ENCODE assay signal across 8 cellular contexts in genomic region chr12:112381421-112381897, GRCh38. TPM values are rescaled to one million over a fixed set of nuclear protein-coding genes. Genes with fewer than 3 reads are reported as not detected.
DNase-seq lines count a peak whose midpoint lies in the region; ATAC-seq, FAIRE-seq and TF ChIP-seq lines count a peak whose summit lies in the region.

No MANE protein-coding gene starts in this region.

- no peak for FAIRE-seq in GM12891 (lab: Jason Lieb, UNC)

- H3K4me1 ChIP-seq in GM23338 (ENCODE audit: insufficient read depth) (no peaks in the 10 kb centered on the region; the same call in 1 of the 2 replicates), Karpas-422 (ENCODE audit: low read length) (peaks cover 18% of the 10 kb centered on the region), neuronal stem cell (ENCODE audit: control insufficient read depth in 2 of 2, insufficient read depth in 1 of 2, low read depth in 1 of 2, low read length in 2 of 2) (peaks cover 4 to 5% of the 10 kb centered on the region in 2 donors)

- H4K91ac ChIP-seq in neuronal stem cell (ENCODE audit: low read depth, low read length, poor library complexity), result no peak overlapping the region

- no peaks in the 10 kb centered on the region for H3K36me3 ChIP-seq in GM23338 (ENCODE audit: insufficient read depth)
- no peaks in the 10 kb centered on the region for H3K36me3 ChIP-seq in Karpas-422 (ENCODE audit: insufficient read depth, low read length)
- H3K36me3 ChIP-seq in neuronal stem cell (replicated peaks in 1 of 2; ENCODE audit: control insufficient read depth in 2 of 2, insufficient read depth in 2 of 2, low read length in 2 of 2), result no peaks in the 10 kb centered on the region

- peaks cover 47% of the 10 kb centered on the region for H3K79me2 ChIP-seq in GM23338 (replicated peaks; ENCODE audit: insufficient read depth)
- H3K79me2 ChIP-seq in Karpas-422 (ENCODE audit: low read length), result peaks cover 51% of the 10 kb centered on the region

- no peak overlapping the region for H2BK15ac ChIP-seq in neuronal stem cell (ENCODE audit: low read length)

- WGBS in neuronal stem cell (ENCODE audit: extremely low coverage in 2 of 2, insufficient read length in 2 of 2, insufficient replicate concordance in 1 of 2), 2 donors, result no CpG with 5 or more reads among the region's 35 CpGs

- H3K18ac ChIP-seq in neuronal stem cell (ENCODE audit: low read length), result peak overlapping the region; percentile 93

- H3K27me3 ChIP-seq in GM23338 (ENCODE audit: insufficient read depth) (no peaks in the 10 kb centered on the region), Karpas-422 (ENCODE audit: low read length) (no peaks in the 10 kb centered on the region), neuronal stem cell (ENCODE audit: control insufficient read depth in 3 of 3, insufficient read depth in 3 of 3, low read depth in 1 of 3, low read length in 3 of 3) (no peaks in the 10 kb centered on the region)

- H3K4me3 Mint-ChIP-seq in GM23338, result peak overlapping the region; percentile 91
- H3K4me3 Mint-ChIP-seq in activated T-cell treated with anti-CD3 and anti-CD28 coated beads, Interleukin-2, amount 50 U/mL, for 72 hours, result peak overlapping the region; percentile 91 to 100

- H3K9me3 ChIP-seq in Karpas-422 (ENCODE audit: low read length) (no peaks in the 10 kb centered on the region), neuronal stem cell (replicated peaks in 1 of 2; ENCODE audit: control insufficient read depth in 2 of 2, insufficient read depth in 1 of 2, low read depth in 1 of 2, low read length in 2 of 2) (no peaks in the 10 kb centered on the region)

- peaks cover 15% of the 10 kb centered on the region; the same call in 1 of the 2 replicates for H4K20me1 ChIP-seq in GM23338 (replicated peaks; ENCODE audit: insufficient read depth)
- no peaks in the 10 kb centered on the region for H4K20me1 ChIP-seq in Karpas-422 (ENCODE audit: insufficient read depth, low read depth, low read length)

- peaks cover 6% of the 10 kb centered on the region for H3K27me3 Mint-ChIP-seq in GM23338 (ENCODE audit: insufficient read depth, low read depth, poor library complexity)
- no peaks in the 10 kb centered on the region for H3K27me3 Mint-ChIP-seq in activated T-cell treated with anti-CD3 and anti-CD28 coated beads, Interleukin-2, amount 50 U/mL, for 72 hours (ENCODE audit: low read depth)

- TF ChIP-seq POLR2A in GM12891 (IDR thresholded peaks at IDR 0.05; ENCODE audit: low read depth, low read length), result no peak

- H3K4me1 Mint-ChIP-seq in GM23338, result peaks cover 13% of the 10 kb centered on the region
- H3K4me1 Mint-ChIP-seq in activated T-cell treated with anti-CD3 and anti-CD28 coated beads, Interleukin-2, amount 50 U/mL, for 72 hours (ENCODE audit: low read depth), result peaks cover 30% of the 10 kb centered on the region

- H3K14ac ChIP-seq in neuronal stem cell (ENCODE audit: low read length), result peak overlapping the region; percentile 94

- DNase-seq in GM12891 (ENCODE audit: insufficient read length, low spot score) (peak; percentile 55), GM23338 (ENCODE audit: low spot score) (no peak), Karpas-422 (peak; percentile 64), fibroblast of mammary gland (ENCODE audit: low read depth) (no peak), neuronal stem cell (ENCODE audit: low spot score) (no peak), GF-D8 (lab: John Stamatoyannopoulos, UW) (no peak), globus pallidus (ENCODE audit: low spot score) (no peak)
- DNase-seq in activated T-cell treated with anti-CD3 and anti-CD28 coated beads, Interleukin-2, amount 50 U/mL, for 72 hours, result peak; percentile 52 to 59

- H3F3A ChIP-seq in GM23338 (replicated peaks; ENCODE audit: low read depth), result peaks cover 3% of the 10 kb centered on the region; the same call in 1 of the 2 replicates

- H3K27ac Mint-ChIP-seq in GM23338, result peak overlapping the region; percentile 58; the same call in 1 of the 2 replicates
- H3K27ac Mint-ChIP-seq in activated T-cell treated with anti-CD3 and anti-CD28 coated beads, Interleukin-2, amount 50 U/mL, for 72 hours, result peak overlapping the region; percentile 51

- H3K23ac ChIP-seq in neuronal stem cell (ENCODE audit: low read depth, low read length, poor library complexity), result peak overlapping the region; percentile 96

- H2AFZ ChIP-seq in GM23338 (peak overlapping the region; percentile 87), Karpas-422 (ENCODE audit: low read length) (peak overlapping the region; percentile 13; the same call in 1 of the 2 replicates), neuronal stem cell (ENCODE audit: low read length) (peak overlapping the region; percentile 99)

- peak; percentile 65 for ATAC-seq in GM23338
- ATAC-seq in activated T-cell treated with anti-CD3 and anti-CD28 coated beads, Interleukin-2, amount 50 U/mL, for 72 hours (replicated peaks in 1 of 2), result peak; percentile 43 to 60

- peaks cover 2% of the 10 kb centered on the region for H3K79me1 ChIP-seq in neuronal stem cell (ENCODE audit: low read depth, low read length)

- no peak overlapping the region for H4K8ac ChIP-seq in neuronal stem cell (ENCODE audit: low read depth, low read length)

- no peaks in the 10 kb centered on the region for H3K9me2 ChIP-seq in GM23338 (ENCODE audit: insufficient read depth)
- H3K9me2 ChIP-seq in Karpas-422 (replicated peaks; ENCODE audit: insufficient read depth, low read length), result no peaks in the 10 kb centered on the region

- H3K4ac ChIP-seq in neuronal stem cell (ENCODE audit: low read length), result no peak overlapping the region

- no peak overlapping the region for H2BK5ac ChIP-seq in neuronal stem cell (ENCODE audit: low read length)

- TF ChIP-seq CTCF in GM23338 (conservative IDR thresholded peaks at IDR 0.05; ENCODE audit: low read depth in 2 of 2) (no peak), fibroblast of mammary gland (conservative IDR thresholded peaks at IDR 0.05; ENCODE audit: control insufficient read depth, insufficient read depth, low read depth, low read length) (no peak)

- H2BK12ac ChIP-seq in neuronal stem cell (ENCODE audit: low read length), result no peak overlapping the region

- H3K27ac ChIP-seq in GM23338 (ENCODE audit: low read depth) (0 out of 2 replicates have a peak overlapping the region, but pooled peaks have one; percentile 74), Karpas-422 (ENCODE audit: low read length) (peak overlapping the region; percentile 73), neuronal stem cell (replicated peaks; ENCODE audit: low read length) (peak overlapping the region; percentile 82)

- no peaks in the 10 kb centered on the region for H3K9me3 Mint-ChIP-seq in GM23338
- H3K9me3 Mint-ChIP-seq in activated T-cell treated with anti-CD3 and anti-CD28 coated beads, Interleukin-2, amount 50 U/mL, for 72 hours, result no peaks in the 10 kb centered on the region

- H3K4me3 ChIP-seq in GM23338 (peak overlapping the region; percentile 92), Karpas-422 (ENCODE audit: low read length) (peak overlapping the region; percentile 82), fibroblast of mammary gland (ENCODE audit: control insufficient read depth, low read depth, low read length) (peak overlapping the region; percentile 75), neuronal stem cell (ENCODE audit: low read length in 2 of 2) (peak overlapping the region; percentile 57 to 90)

- peak overlapping the region; percentile 95 for H3K4me2 ChIP-seq in GM23338
- H3K4me2 ChIP-seq in Karpas-422 (ENCODE audit: low read depth, low read length, poor library complexity, severe bottlenecking), result peak overlapping the region; percentile 83
- peak overlapping the region; percentile 66 for H3K4me2 ChIP-seq in neuronal stem cell (ENCODE audit: insufficient read depth, low read length, poor library complexity, severe bottlenecking)

- H3K36me3 Mint-ChIP-seq in GM23338 (ENCODE audit: low read depth), result no peaks in the 10 kb centered on the region; the same call in 2 of the 3 replicates
- H3K36me3 Mint-ChIP-seq in activated T-cell treated with anti-CD3 and anti-CD28 coated beads, Interleukin-2, amount 50 U/mL, for 72 hours (ENCODE audit: insufficient read depth in 2 of 2), result peaks cover 1 to 2% of the 10 kb centered on the region in 2 donors

- H3K9ac ChIP-seq in Karpas-422 (ENCODE audit: low read length) (peak overlapping the region; percentile 80), neuronal stem cell (ENCODE audit: low read depth, low read length, poor library complexity) (peak overlapping the region; percentile 90)

- H2BK120ac ChIP-seq in neuronal stem cell (ENCODE audit: low read depth, low read length), result no peak overlapping the region

- H2AK5ac ChIP-seq in neuronal stem cell (ENCODE audit: low read depth, low read length), result peak overlapping the region; percentile 70

TF ChIP-seq in GM12891, 5 proteins besides CTCF, POLR2A, EP300 and RAD21 (continues in another document):
- no peak for TF ChIP-seq POLR2AphosphoS5 (IDR thresholded peaks at IDR 0.05; ENCODE audit: low read depth, low read length)
- TF ChIP-seq POU2F2 (IDR thresholded peaks at IDR 0.05; ENCODE audit: low read depth, low read length), result no peak

TF ChIP-seq in GM23338, 12 proteins besides CTCF, POLR2A, EP300 and RAD21 (continues in another document):
- TF ChIP-seq NANOG (IDR thresholded peaks at IDR 0.05; ENCODE audit: borderline replicate concordance) (no peak), STAT1 (IDR thresholded peaks at IDR 0.05; ENCODE audit: unreplicated experiment) (no peak)

RNA-seq across cellular contexts. Expression of gene HECTD4, which starts 0.8 kb away (rescaled TPM):
- 20.8 TPM for polyA plus RNA-seq in GM12891 (2012; ENCODE audit: low read depth, missing spikeins)
- 29.9 and 36.9 TPM in 2 replicates for total RNA-seq in GM23338 (2014; rRNA removed; shearing (Covaris generic))
- polyA plus RNA-seq in GM23338 (2016; fragmentation: Nextera tagmentation; extraction: Ambion mirVana), result 21.7 and 25.7 TPM in 2 replicates
- 28.0 and 32.5 TPM in 2 replicates for total RNA-seq in Karpas-422 (2014; rRNA removed; shearing (Covaris generic); ENCODE audit: low replicate concordance)
- 10 to 100 TPM; 39.6 to 43.3 TPM for total RNA-seq in activated T-cell treated with anti-CD3 and anti-CD28 coated beads, Interleukin-2, amount 50 U/mL, for 72 hours
- polyA plus RNA-seq in neuronal stem cell (2013, experiment 1 of 2), result 7.0 TPM
- polyA plus RNA-seq in neuronal stem cell (2013, experiment 2 of 2), result 7.8 TPM

RNA-seq across cellular contexts. Expression of gene RPL6, which starts 27.9 kb away (rescaled TPM):
- polyA plus RNA-seq in GM12891 (2012; ENCODE audit: low read depth, missing spikeins), result 3,554 TPM
- total RNA-seq in GM23338 (2014; rRNA removed; shearing (Covaris generic)), result 1,413 and 1,678 TPM in 2 replicates
- 1,712 and 1,715 TPM in 2 replicates for polyA plus RNA-seq in GM23338 (2016; fragmentation: Nextera tagmentation; extraction: Ambion mirVana)
- 2,259 and 2,811 TPM in 2 replicates for total RNA-seq in Karpas-422 (2014; rRNA removed; shearing (Covaris generic); ENCODE audit: low replicate concordance)
- total RNA-seq in activated T-cell treated with anti-CD3 and anti-CD28 coated beads, Interleukin-2, amount 50 U/mL, for 72 hours, result 1,000 to 10,000 TPM; 1,335 to 1,400 TPM
- polyA plus RNA-seq in neuronal stem cell (2013, experiment 1 of 2), result 4,022 TPM
- 4,269 TPM for polyA plus RNA-seq in neuronal stem cell (2013, experiment 2 of 2)

RNA-seq across cellular contexts. Expression of gene PTPN11, which starts 37.3 kb away (rescaled TPM):
- polyA plus RNA-seq in GM12891 (2012; ENCODE audit: low read depth, missing spikeins), result 17.7 TPM
- 90.0 and 94.7 TPM in 2 replicates for total RNA-seq in GM23338 (2014; rRNA removed; shearing (Covaris generic))
- 71.9 and 87.0 TPM in 2 replicates for polyA plus RNA-seq in GM23338 (2016; fragmentation: Nextera tagmentation; extraction: Ambion mirVana)
- total RNA-seq in Karpas-422 (2014; rRNA removed; shearing (Covaris generic); ENCODE audit: low replicate concordance), result 65.3 and 66.3 TPM in 2 replicates
- 10 to 100 TPM; 92.4 to 93.7 TPM for total RNA-seq in activated T-cell treated with anti-CD3 and anti-CD28 coated beads, Interleukin-2, amount 50 U/mL, for 72 hours
- 42.0 TPM for polyA plus RNA-seq in neuronal stem cell (2013, experiment 1 of 2)
- polyA plus RNA-seq in neuronal stem cell (2013, experiment 2 of 2), result 43.1 TPM

Comparison
In these comparisons a context has a peak if more than half of its experiments do, and no peak if none do; other contexts are left out.
1. DNase-seq: peak in GM12891 (single experiment), Karpas-422 (single experiment) and activated T-cell treated with anti-CD3 and anti-CD28 coated beads, Interleukin-2, amount 50 U/mL, for 72 hours (2 of 2); none in GM23338 (single experiment), fibroblast of mammary gland (single experiment), neuronal stem cell (single experiment), GF-D8 (single experiment) and globus pallidus (single experiment).
2. H2AFZ ChIP-seq: peak in every context shown above with its lines; median percentile 99 in neuronal stem cell; 87 in GM23338; 13 in Karpas-422.
3. Peak in every context shown above with its lines, with median percentiles within 50 percentile points of each other: H3K27ac ChIP-seq, H3K4me2 ChIP-seq and H3K4me3 ChIP-seq.